In the genomic region with DNA sequence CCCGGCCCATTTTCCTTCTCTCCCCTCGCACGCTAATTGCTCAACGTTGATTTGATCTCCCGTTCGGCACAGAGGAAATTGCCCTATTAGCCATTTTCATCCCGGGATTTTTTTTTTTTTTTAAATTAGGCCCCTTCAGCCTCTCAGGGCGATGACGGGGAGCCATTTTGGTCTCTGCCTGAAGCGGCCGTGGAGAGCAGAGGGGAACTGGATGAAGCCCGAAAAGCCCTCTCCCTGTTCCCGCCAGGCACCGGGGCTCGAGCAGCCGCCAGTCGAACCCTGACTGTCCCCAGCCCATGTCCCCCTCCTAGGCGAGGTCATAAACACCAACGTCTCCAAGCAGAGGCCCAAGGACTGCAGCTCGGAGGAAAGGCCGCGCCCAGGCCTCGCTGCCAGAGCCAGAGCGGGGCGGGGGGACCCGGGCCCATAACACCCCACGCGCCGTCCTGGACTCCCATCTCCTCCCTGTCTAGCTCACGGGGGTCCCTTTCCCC, we compare ENCODE assay signal across 8 cellular contexts. TPM values are rescaled to one million over a fixed set of nuclear protein-coding genes. Genes with fewer than 3 reads are reported as not detected.
DNase-seq lines count a peak whose midpoint lies in the region; ATAC-seq and TF ChIP-seq lines count a peak whose summit lies in the region.

No MANE protein-coding gene starts in this region.

- POLR2A ChIA-PET in T-cell (lab: Charles Lee), result no interaction called here
- POLR2A ChIA-PET in HEK293T (lab: Yijun Ruan, JAX), result interaction anchor here (1.4 kb wide), 1 partner anchor 315 kb away, joined by 3 read pairs; no protein-coding TSS in a partner anchor

- H3K4me1 ChIP-seq in ES-I3 (ENCODE audit: insufficient read depth, low read length) (peaks cover 7% of the 10 kb centered on the region; the same call in 1 of the 2 replicates), gastroesophageal sphincter (peaks cover 0 to 23% (median 7%) of the 10 kb centered on the region in 3 donors), psoas muscle (peaks cover 21% of the 10 kb centered on the region)

- peak overlapping the region; percentile 44 for H3K9ac ChIP-seq in ES-I3 (ENCODE audit: low read depth, low read length)

- no peak for TF ChIP-seq EP300 in gastroesophageal sphincter (IDR thresholded peaks at IDR 0.05)

- H3K27ac ChIP-seq in gastroesophageal sphincter, result peak overlapping the region in 3 of 4 donors; percentile 53 to 78 (median 61)
- H3K27ac ChIP-seq in psoas muscle, result peak overlapping the region; percentile 36

- no peak for TF ChIP-seq POLR2A in gastroesophageal sphincter (IDR thresholded peaks at IDR 0.05)

- peaks cover 8 to 18% (median 13%) of the 10 kb centered on the region in 3 donors for H3K4me1 Mint-ChIP-seq in T-cell

- H3K27me3 ChIP-seq in gastroesophageal sphincter, result peaks cover 5% of the 10 kb centered on the region
- H3K27me3 ChIP-seq in psoas muscle (ENCODE audit: insufficient read depth in 3 of 3, low read length in 2 of 3), result peaks cover 0 to 1% (median 0%) of the 10 kb centered on the region in 3 donors

- peaks cover 4% of the 10 kb centered on the region for H3K36me3 Mint-ChIP-seq in T-cell

- no peaks in the 10 kb centered on the region for H3K9me3 Mint-ChIP-seq in T-cell

- WGBS in gastroesophageal sphincter (ENCODE audit: low coverage in 1 of 2), 2 donors, result 27 to 50% methylated on average over 7 to 10 of the region's 30 CpGs
- 34 to 37% (median 35%) methylated on average over 30 of the region's 30 CpGs for WGBS in psoas muscle, 3 donors

- H3K4me3 Mint-ChIP-seq in T-cell, result peak overlapping the region; percentile 77 to 80 (median 80)

- peaks cover 0 to 4% of the 10 kb centered on the region in 2 donors for H3K27me3 Mint-ChIP-seq in T-cell

- CTCF ChIA-PET in T-cell (lab: Charles Lee) (interaction anchor here (0.5 to 1.8 kb wide), 9 partner anchors 24 to 1467 kb away, joined by 3 to 13 read pairs (median 5); no protein-coding TSS in a partner anchor), HEK293T (lab: Yijun Ruan, JAX) (interaction anchor here (0.7 to 5.1 kb wide), 9 partner anchors 9 to 315 kb away, joined by 3 to 49 read pairs (median 4); no protein-coding TSS in a partner anchor)

- H3K9me3 ChIP-seq in ES-I3 (ENCODE audit: control insufficient read depth, insufficient read depth, low read length) (no peaks in the 10 kb centered on the region), gastroesophageal sphincter (no peaks in the 10 kb centered on the region), psoas muscle (no peaks in the 10 kb centered on the region)

- DNase-seq in T-cell (peak in 2 of 34 experiments; percentile 11 to 16), psoas muscle (no peak), NCI-H446 treated with DMSO at 0.1 percent for 48 hours (lab: John Stamatoyannopoulos, UW) (no peak), GDM1 (lab: John Stamatoyannopoulos, UW) (no peak), HEK293T (ENCODE audit: extremely low spot score) (no peak)
- DNase-seq in activated CD4-positive, CD25-positive, alpha-beta regulatory T cell treated with anti-CD3 and anti-CD28 coated beads, Interleukin-2, amount 50 U/mL, for 72 hours, result no peak

- TF ChIP-seq CTCF in gastroesophageal sphincter (IDR thresholded peaks at IDR 0.05) (no peak), psoas muscle (IDR thresholded peaks at IDR 0.05) (no peak)

- peak; percentile 23 to 34 (median 30) for ATAC-seq in T-cell (replicated peaks in 1 of 4)
- ATAC-seq in gastroesophageal sphincter, result no peak
- peak; percentile 1 to 40 (median 10) for ATAC-seq in psoas muscle

- H3K4me3 ChIP-seq in gastroesophageal sphincter (peak overlapping the region; percentile 34 to 54), psoas muscle (peak overlapping the region; percentile 62)

- intact Hi-C loops in psoas muscle (cut with DNase I), result loop anchor here (1.0 to 10.0 kb wide), 7 partner anchors 80 to 316 kb away; no protein-coding TSS in a partner anchor

- H3K27ac Mint-ChIP-seq in T-cell, result peak overlapping the region; percentile 76 to 82

- H3K36me3 ChIP-seq in ES-I3 (ENCODE audit: insufficient read depth, low read length) (no peaks in the 10 kb centered on the region), gastroesophageal sphincter (peaks cover 0 to 41% of the 10 kb centered on the region in 2 donors), psoas muscle (ENCODE audit: insufficient read depth in 1 of 2, low read depth in 1 of 2) (peaks cover 0 to 46% of the 10 kb centered on the region in 2 donors)

TF ChIP-seq in HEK293T, 16 proteins besides CTCF, POLR2A, EP300 and RAD21:
- no peak for TF ChIP-seq FOXK2 (IDR thresholded peaks at IDR 0.05)
- TF ChIP-seq LEF1 (IDR thresholded peaks at IDR 0.05; ENCODE audit: borderline replicate concordance), result no peak
- no peak for TF ChIP-seq PKNOX1 (IDR thresholded peaks at IDR 0.05)
- no peak for TF ChIP-seq NFRKB (IDR thresholded peaks at IDR 0.05)
- no peak for TF ChIP-seq CTBP1 (IDR thresholded peaks at IDR 0.05; ENCODE audit: borderline replicate concordance)
- no peak for TF ChIP-seq ARNT (IDR thresholded peaks at IDR 0.05)
- TF ChIP-seq HDGF (IDR thresholded peaks at IDR 0.05; ENCODE audit: borderline replicate concordance), result no peak
- TF ChIP-seq TARDBP (IDR thresholded peaks at IDR 0.05), result no peak
- TF ChIP-seq SP1 (IDR thresholded peaks at IDR 0.05), result no peak
- TF ChIP-seq FOXA1 (IDR thresholded peaks at IDR 0.05), result no peak
- TF ChIP-seq BHLHE40 (IDR thresholded peaks at IDR 0.05; ENCODE audit: borderline replicate concordance), result no peak
- TF ChIP-seq SUZ12 (IDR thresholded peaks at IDR 0.05), result no peak
- no peak for TF ChIP-seq ELF4 (IDR thresholded peaks at IDR 0.05)
- no peak for TF ChIP-seq ZNF384 (IDR thresholded peaks at IDR 0.05)

RNA-seq across cellular contexts. Expression of gene MDFI, which starts 44.7 kb away (rescaled TPM):
- not detected for total RNA-seq in T-cell
- 1 to 10 TPM in 3 of 4 donors, not detected in 1; 1.4 to 6.5 (median 2.3) TPM for total RNA-seq in gastroesophageal sphincter
- 1 to 10 TPM in 2 of 4 donors, under 1 TPM in 2; 0.53 to 3.0 (median 1.1) TPM for total RNA-seq in psoas muscle
- polyA plus RNA-seq in psoas muscle, result 1 to 10 TPM in 1 of 3 donors, under 1 TPM in 2; 0.53 to 1.1 (median 0.89) TPM

RNA-seq across cellular contexts. Expression of gene TFEB, which starts 52.4 kb away (rescaled TPM):
- 10 to 100 TPM; 18.9 to 28.1 (median 19.5) TPM for total RNA-seq in T-cell
- 10 to 100 TPM; 16.6 to 42.8 (median 26.1) TPM for total RNA-seq in gastroesophageal sphincter
- 10 to 100 TPM; 35.4 to 64.3 (median 39.8) TPM for total RNA-seq in psoas muscle
- 10 to 100 TPM; 16.1 to 65.2 (median 51.6) TPM for polyA plus RNA-seq in psoas muscle
